In the genomic region with DNA sequence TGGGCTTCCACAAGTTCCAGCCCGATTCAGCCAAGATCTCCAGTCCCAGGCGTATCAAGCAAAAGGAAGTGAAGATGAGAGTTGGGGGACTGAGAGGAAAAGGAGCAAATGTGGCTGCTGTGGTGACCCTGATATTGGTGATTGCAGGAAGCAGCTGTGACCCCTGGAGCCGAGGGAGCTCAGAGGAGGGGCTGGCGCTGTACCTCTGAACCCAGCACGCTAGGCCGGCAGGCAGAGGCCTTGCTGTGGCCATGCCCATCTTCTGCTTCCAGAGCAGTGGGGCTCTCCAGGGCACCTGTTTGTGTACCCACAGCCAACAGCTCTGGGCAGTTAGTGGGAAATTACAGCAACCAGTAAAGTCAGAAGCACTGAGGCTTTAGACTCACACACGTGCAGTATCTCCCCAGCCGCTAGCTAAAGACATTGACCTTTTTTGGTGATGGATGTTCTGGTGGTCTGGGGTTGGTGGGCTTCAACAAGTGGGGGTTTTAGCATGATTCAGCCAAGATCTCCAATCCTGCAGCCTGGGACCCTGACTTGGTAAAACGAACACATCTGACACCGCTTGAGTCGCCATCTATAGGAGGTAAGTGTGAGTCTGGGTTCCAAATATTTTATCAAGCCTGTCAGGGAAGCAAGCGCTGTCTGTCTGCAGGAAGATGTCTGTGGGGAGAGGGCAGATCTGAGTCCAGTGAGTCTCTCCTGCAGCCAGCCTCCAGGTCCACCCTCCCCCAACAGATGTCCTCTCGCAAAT, we compare ENCODE assay signal across 1 cellular context.
TF ChIP-seq lines count a peak whose summit lies in the region.

No MANE protein-coding gene starts in this region.

TF ChIP-seq in H1, 55 proteins besides CTCF, POLR2A, EP300 and RAD21:
- TF ChIP-seq ASH2L (IDR thresholded peaks at IDR 0.05; ENCODE audit: low read length), result no peak
- no peak for TF ChIP-seq KDM5A (IDR thresholded peaks at IDR 0.05; ENCODE audit: low read length)
- no peak for TF ChIP-seq JUND (IDR thresholded peaks at IDR 0.05; ENCODE audit: low read length)
- TF ChIP-seq GABPA (IDR thresholded peaks at IDR 0.05; ENCODE audit: borderline replicate concordance, insufficient read depth, low read length), result no peak
- no peak for TF ChIP-seq BCL11A (IDR thresholded peaks at IDR 0.05; ENCODE audit: low read depth in 2 of 2, low read length in 2 of 2)
- TF ChIP-seq YY1 (IDR thresholded peaks at IDR 0.05; ENCODE audit: low read depth, low read length), result no peak
- TF ChIP-seq SIX5 (IDR thresholded peaks at IDR 0.05; ENCODE audit: low read depth, low read length), result no peak
- TF ChIP-seq BACH1 (IDR thresholded peaks at IDR 0.05; ENCODE audit: low read length), result no peak
- no peak for TF ChIP-seq HDAC6 (IDR thresholded peaks at IDR 0.05; ENCODE audit: low read depth, low read length)
- TF ChIP-seq SAP30 (IDR thresholded peaks at IDR 0.05; ENCODE audit: insufficient read depth, insufficient replicate concordance, low read length), result no peak
- no peak for TF ChIP-seq SP1 (IDR thresholded peaks at IDR 0.05; ENCODE audit: low read depth, low read length)
- no peak for TF ChIP-seq SUZ12 (IDR thresholded peaks at IDR 0.05; ENCODE audit: low read length)
- TF ChIP-seq RFX5 (IDR thresholded peaks at IDR 0.05; ENCODE audit: borderline replicate concordance, low read depth, low read length), result no peak
- TF ChIP-seq EGR1 (IDR thresholded peaks at IDR 0.05; ENCODE audit: borderline replicate concordance, low read depth, low read length), result no peak
